Comparison of ENCODE assay signal across 8 cellular contexts in genomic region chr7:100177040-100178001, GRCh38. TPM values are rescaled to one million over a fixed set of nuclear protein-coding genes. Genes with fewer than 3 reads are reported as not detected.
DNase-seq lines count a peak whose midpoint lies in the region; ATAC-seq and TF ChIP-seq lines count a peak whose summit lies in the region.

Gene GPC2, minus strand, starts transcription at chr7:100177381. Its CDS starts 182 bp downstream, at chr7:100177199.
Gene STAG3, plus strand, starts transcription at chr7:100177918. Its CDS starts 2,639 bp downstream, at chr7:100180557.

- H3K36me3 Mint-ChIP-seq in activated naive CD4-positive, alpha-beta T cell treated with anti-CD3 and anti-CD28 coated beads for 36 hours (ENCODE audit: low read depth), result peaks cover 2% of the 10 kb centered on the region

- DNase-seq in GM04503 (ENCODE audit: low read depth) (peak; percentile 69), HFF-Myc (ENCODE audit: extremely low read depth, low read depth) (peak; percentile 86), MV-4-11 (lab: John Stamatoyannopoulos, UW) (peak; percentile 96), SK-MEL-5 (ENCODE audit: low read depth, low spot score) (peak; percentile 99), glomerular visceral epithelial cell (ENCODE audit: extremely low spot score) (peak; percentile 97), omental fat pad (ENCODE audit: low spot score) (peak; percentile 88), testis (peak; percentile 95)
- peak; percentile 99 for DNase-seq in activated naive CD4-positive, alpha-beta T cell treated with anti-CD3 and anti-CD28 coated beads for 36 hours

- in situ Hi-C loops in SK-MEL-5 (cut with HindIII; ENCODE audit: low pct_unique_long_range_greater_than_20kb, low sequenced_read_pairs), result no loop called here

- H3K4me3 Mint-ChIP-seq in activated naive CD4-positive, alpha-beta T cell treated with anti-CD3 and anti-CD28 coated beads for 36 hours, result peak within 1 kb of the TSS; percentile 80

- H3K4me1 ChIP-seq in testis, result no peaks in the 10 kb centered on the region

- no peaks in the 10 kb centered on the region for H3K27me3 ChIP-seq in testis

- 1 to 2% methylated on average over 33 to 52 of the region's 78 CpGs for WGBS in testis, 2 donors

- peak within 1 kb of the TSS in 1 of 2 donors; percentile 51 for H3K27ac ChIP-seq in testis

- ATAC-seq in omental fat pad (ENCODE audit: low FRiP score), result peak; percentile 94

- CTCF ChIA-PET in activated naive CD4-positive, alpha-beta T cell treated with anti-CD3 and anti-CD28 coated beads for 36 hours (lab: Charles Lee), result interaction anchor here (0.6 to 4.3 kb wide), 5 partner anchors 11 to 160 kb away, joined by 3 to 30 read pairs (median 4); no protein-coding TSS in a partner anchor

- H3K27me3 Mint-ChIP-seq in activated naive CD4-positive, alpha-beta T cell treated with anti-CD3 and anti-CD28 coated beads for 36 hours (ENCODE audit: low read depth), result no peaks in the 10 kb centered on the region

- peak within 1 kb of the TSS; percentile 67 for H3K4me3 ChIP-seq in HFF-Myc (replicated peaks; ENCODE audit: low read depth, low read length)
- peak within 1 kb of the TSS; percentile 49 to 62 for H3K4me3 ChIP-seq in testis

- intact Hi-C loops in activated naive CD4-positive, alpha-beta T cell treated with anti-CD3 and anti-CD28 coated beads for 36 hours (cut with micrococcal nuclease), result loop anchor here (1.0 to 5.0 kb wide), 6 partner anchors 9 to 251 kb away; partner anchors contain the start of genes AP4M1, GAL3ST4, LAMTOR4 and MCM7
- intact Hi-C loops in testis (cut with DNase I; ENCODE audit: low total_unique reads), result no loop called here

- H3K36me3 ChIP-seq in testis (ENCODE audit: low read depth, missing control alignments), result no peaks in the 10 kb centered on the region

- H3K9me3 Mint-ChIP-seq in activated naive CD4-positive, alpha-beta T cell treated with anti-CD3 and anti-CD28 coated beads for 36 hours, result no peaks in the 10 kb centered on the region

- H3K9me3 ChIP-seq in testis, result no peaks in the 10 kb centered on the region

- H3K27ac Mint-ChIP-seq in activated naive CD4-positive, alpha-beta T cell treated with anti-CD3 and anti-CD28 coated beads for 36 hours, result peak within 1 kb of the TSS; percentile 30

- TF ChIP-seq CTCF in HFF-Myc (IDR thresholded peaks at IDR 0.05; ENCODE audit: low read depth, low read length, missing control alignments) (no peak), omental fat pad (IDR thresholded peaks at IDR 0.05) (no peak), testis (IDR thresholded peaks at IDR 0.05) (no peak)

- peaks cover 43% of the 10 kb centered on the region for H3K4me1 Mint-ChIP-seq in activated naive CD4-positive, alpha-beta T cell treated with anti-CD3 and anti-CD28 coated beads for 36 hours (ENCODE audit: low read depth)

- TF ChIP-seq POLR2A in testis (IDR thresholded peaks at IDR 0.05), result no peak

RNA-seq across cellular contexts. Expression of gene GPC2, which starts in this region (rescaled TPM):
- total RNA-seq in SK-MEL-5 (2014; rRNA removed; shearing (Covaris generic)), result 3.2 and 4.7 TPM in 2 replicates
- polyA plus RNA-seq in SK-MEL-5 (2015; cell fraction: cytosol; rRNA removed), result 10.0 TPM in 2 replicates
- polyA plus RNA-seq in SK-MEL-5 (2015; cell fraction: nucleus; rRNA removed), result 76.5 and 114 TPM in 2 replicates
- 1 to 10 TPM; 7.6 to 9.5 TPM for total RNA-seq in activated naive CD4-positive, alpha-beta T cell treated with anti-CD3 and anti-CD28 coated beads for 36 hours
- under 1 TPM in 1 of 4 donors, not detected in 3; 0.48 TPM for total RNA-seq in omental fat pad
- 10 to 100 TPM; 12.7 to 20.7 TPM for total RNA-seq in testis
- polyA plus RNA-seq in testis (ENCODE audit: insufficient read depth, low read depth, low replicate concordance), result 17.7 TPM

RNA-seq across cellular contexts. Expression of gene STAG3, which starts in this region (rescaled TPM):
- total RNA-seq in SK-MEL-5 (2014; rRNA removed; shearing (Covaris generic)), result 3.4 and 5.7 TPM in 2 replicates
- 3.6 and 3.9 TPM in 2 replicates for polyA plus RNA-seq in SK-MEL-5 (2015; cell fraction: cytosol; rRNA removed)
- polyA plus RNA-seq in SK-MEL-5 (2015; cell fraction: nucleus; rRNA removed), result 68.7 and 85.9 TPM in 2 replicates
- total RNA-seq in activated naive CD4-positive, alpha-beta T cell treated with anti-CD3 and anti-CD28 coated beads for 36 hours, result 10 to 100 TPM; 38.4 to 41.0 TPM
- total RNA-seq in omental fat pad (1 to 10 TPM in 1 of 4 donors, under 1 TPM in 3; 0.28 to 1.7 (median 0.85) TPM), testis (100 to 1,000 TPM; 105 to 224 TPM)
- 281 TPM for polyA plus RNA-seq in testis (ENCODE audit: insufficient read depth, low read depth, low replicate concordance)
